In the genomic region with DNA sequence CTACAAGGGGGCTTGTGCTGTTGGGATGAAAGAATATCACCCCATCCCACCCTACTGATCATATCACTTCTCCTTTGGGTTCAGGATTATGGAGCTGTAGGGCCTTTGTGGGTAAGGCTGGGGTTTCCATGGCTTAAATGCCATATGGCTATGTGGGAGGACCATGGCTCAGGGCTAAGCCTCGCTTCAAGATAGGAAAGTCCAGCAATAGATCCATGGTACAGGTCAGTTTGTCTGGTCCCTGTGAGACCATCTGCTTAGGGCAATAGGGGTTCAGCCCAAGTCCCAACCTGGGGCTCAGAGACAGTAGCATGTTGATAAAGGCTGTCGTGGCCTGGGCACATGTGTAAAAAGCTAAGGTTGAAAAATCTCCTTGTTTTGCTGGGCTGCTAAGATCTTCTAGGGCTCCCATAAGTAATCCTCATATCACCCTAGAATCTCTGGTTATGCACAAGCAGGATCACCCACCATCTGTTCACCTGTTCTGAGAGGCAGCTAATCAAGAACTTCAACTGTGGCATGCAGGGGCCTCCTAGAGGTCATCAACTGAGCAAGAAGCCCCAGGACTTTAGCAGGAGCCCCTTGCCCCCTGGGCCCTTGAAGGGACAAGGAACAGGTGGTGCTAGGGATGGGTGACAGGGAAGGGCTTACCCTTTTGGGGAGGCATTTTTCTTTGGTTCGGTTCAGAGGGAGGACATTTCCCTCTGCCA, we compare ENCODE assay signal across 20 cellular contexts.
"Had no signal": no experiment of that assay in that cellular context is flagged by ENCODE, and none has a peak within 500 bp of the region (broad histone marks: within the 10 kb centered on the region; RNA-seq: fewer than 3 reads in every experiment).

No MANE protein-coding gene starts in this region.

- H3K27me3 ChIP-seq: ascending aorta, cardiac muscle cell, colonic mucosa, pancreas, tibial artery had no signal

- H3K4me1 ChIP-seq: colonic mucosa, pancreas, suprapubic skin had no signal

- DNase-seq: activated gamma-delta T cell, cerebellar nuclear complex, glutamatergic neuron had no signal

- H3K4me3 Mint-ChIP-seq: activated CD4-positive, alpha-beta T cell treated with anti-CD3 and anti-CD28 coated beads for 36 hours; activated CD8-positive, alpha-beta T cell treated with anti-CD3 and anti-CD28 coated beads, Interleukin-2, amount 10 ng/mL, durations not matched to agents 7 days and 5 days; activated naive CD4-positive, alpha-beta T cell treated with anti-CD3 and anti-CD28 coated beads, Interleukin-2, amount 10 ng/mL, durations not matched to agents 7 days and 5 days; activated naive CD8-positive, alpha-beta T cell treated with anti-CD3 and anti-CD28 coated beads, Interleukin-2, amount 10 ng/mL, durations not matched to agents 7 days and 5 days; activated T-cell treated with anti-CD3 and anti-CD28 coated beads, Interleukin-2, amount 50 U/mL, for 24 hours; brain; mesothelial cell of epicardium; naive thymus-derived CD4-positive, alpha-beta T cell; neural crest cell; T-helper 17 cell; WTC11 had no signal

- H3K36me3 ChIP-seq: cardiac muscle cell, colonic mucosa, pancreas, suprapubic skin had no signal

- H3K27ac ChIP-seq: cardiac muscle cell, colonic mucosa, pancreas, suprapubic skin, tibial artery had no signal

- H3K27ac Mint-ChIP-seq: activated CD4-positive, alpha-beta T cell treated with anti-CD3 and anti-CD28 coated beads for 36 hours; activated CD8-positive, alpha-beta T cell treated with anti-CD3 and anti-CD28 coated beads, Interleukin-2, amount 10 ng/mL, durations not matched to agents 7 days and 5 days; activated naive CD4-positive, alpha-beta T cell treated with anti-CD3 and anti-CD28 coated beads, Interleukin-2, amount 10 ng/mL, durations not matched to agents 7 days and 5 days; activated naive CD8-positive, alpha-beta T cell treated with anti-CD3 and anti-CD28 coated beads, Interleukin-2, amount 10 ng/mL, durations not matched to agents 7 days and 5 days; activated T-cell treated with anti-CD3 and anti-CD28 coated beads, Interleukin-2, amount 50 U/mL, for 24 hours; brain; mesothelial cell of epicardium; naive thymus-derived CD4-positive, alpha-beta T cell; T-helper 17 cell; WTC11 had no signal

- H3K4me3 ChIP-seq: ascending aorta, cardiac muscle cell, colonic mucosa, pancreas, suprapubic skin, tibial artery had no signal

- H3K9me3 Mint-ChIP-seq: activated naive CD4-positive, alpha-beta T cell treated with anti-CD3 and anti-CD28 coated beads, Interleukin-2, amount 10 ng/mL, durations not matched to agents 7 days and 5 days; activated naive CD8-positive, alpha-beta T cell treated with anti-CD3 and anti-CD28 coated beads, Interleukin-2, amount 10 ng/mL, durations not matched to agents 7 days and 5 days; activated T-cell treated with anti-CD3 and anti-CD28 coated beads, Interleukin-2, amount 50 U/mL, for 24 hours; brain; mesothelial cell of epicardium; naive thymus-derived CD4-positive, alpha-beta T cell; WTC11 had no signal

- H3K36me3 Mint-ChIP-seq: activated naive CD4-positive, alpha-beta T cell treated with anti-CD3 and anti-CD28 coated beads, Interleukin-2, amount 10 ng/mL, durations not matched to agents 7 days and 5 days; activated naive CD8-positive, alpha-beta T cell treated with anti-CD3 and anti-CD28 coated beads, Interleukin-2, amount 10 ng/mL, durations not matched to agents 7 days and 5 days; brain; mesothelial cell of epicardium; naive thymus-derived CD4-positive, alpha-beta T cell; WTC11 had no signal

- H3K9me3 ChIP-seq: ascending aorta, colonic mucosa, pancreas, suprapubic skin, tibial artery had no signal

- H3K4me1 Mint-ChIP-seq: activated CD4-positive, alpha-beta T cell treated with anti-CD3 and anti-CD28 coated beads for 36 hours; activated naive CD4-positive, alpha-beta T cell treated with anti-CD3 and anti-CD28 coated beads, Interleukin-2, amount 10 ng/mL, durations not matched to agents 7 days and 5 days; neural crest cell had no signal
